Comparison of ENCODE assay signal across 10 cellular contexts in the genomic region with DNA sequence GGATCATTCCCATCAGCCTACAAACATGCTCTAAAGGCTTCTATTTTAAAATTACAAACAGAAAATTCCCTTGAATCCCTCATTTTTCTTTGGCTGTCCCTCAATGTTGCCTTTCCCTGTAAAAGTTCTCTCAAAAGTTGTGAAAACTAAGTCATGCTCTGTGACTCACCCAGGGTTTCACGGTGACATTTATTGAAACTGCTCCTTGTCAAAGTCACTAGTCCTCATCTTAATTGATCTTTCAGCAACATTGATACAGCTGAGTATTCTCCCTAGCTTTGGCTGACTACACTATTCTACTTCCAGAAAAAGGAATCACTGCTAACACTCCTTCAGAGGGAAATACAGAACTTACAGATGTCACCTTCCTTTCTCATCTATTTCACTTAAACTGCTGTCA.
"Had no signal": no experiment of that assay in that cellular context is flagged by ENCODE, and none has a peak within 500 bp of the region (broad histone marks: within the 10 kb centered on the region; RNA-seq: fewer than 3 reads in every experiment).

No MANE protein-coding gene starts in this region.

- DNase-seq: GM23248, GOT3, H7, HFFc6, IMR-90, KG1 had no signal

- H3K4me3 ChIP-seq: GM23248, HAP-1, K562 had no signal

- FAIRE-seq: HTR-8/SVneo, K562 had no signal

- H2AFZ ChIP-seq: GM23248 had no signal

- ATAC-seq: HCT116, K562 had no signal

- H3K4me1 ChIP-seq: HAP-1 had no signal

- H3K27ac ChIP-seq: GM23248 had no signal

- H3K9me3 ChIP-seq: HAP-1 had no signal

- H3K9ac ChIP-seq: GM23248 had no signal

- H3K36me3 ChIP-seq: HAP-1 had no signal
